21 cellular contexts compared by ENCODE assay signal in genomic region chr7:17207220-17207619, GRCh38.
A peak's percentile ranks its signal among the peaks of the same experiment; 100 is the strongest.
DNase-seq lines count a peak whose midpoint lies in the region; ATAC-seq and TF ChIP-seq lines count a peak whose summit lies in the region.
"Had no signal": no experiment of that assay in that cellular context is flagged by ENCODE, and none has a peak within 500 bp of the region (broad histone marks: within the 10 kb centered on the region; RNA-seq: fewer than 3 reads in every experiment).

No MANE protein-coding gene starts in this region.

- no peak for TF ChIP-seq EP300 in upper lobe of left lung (IDR thresholded peaks at IDR 0.05)

- no peak for TF ChIP-seq CTCF in choroid plexus epithelial cell (conservative IDR thresholded peaks at IDR 0.05; ENCODE audit: low read depth, low read length)
- TF ChIP-seq CTCF in left lung (IDR thresholded peaks at IDR 0.05), result no peak
- TF ChIP-seq CTCF in upper lobe of left lung (IDR thresholded peaks at IDR 0.05), result no peak

- DNase-seq in Daoy (ENCODE audit: low read depth), result peak; percentile 58
- DNase-seq in NCI-H226, result peak; percentile 91
- DNase-seq in choroid plexus epithelial cell (ENCODE audit: low read depth), result peak; percentile 29
- no peak for DNase-seq in left lung
- no peak for DNase-seq in upper lobe of left lung
- DNase-seq in NCI-H1694 (lab: John Stamatoyannopoulos, UW), result no peak
- DNase-seq in activated CD4-positive, alpha-beta T cell treated with anti-CD3 and anti-CD28 coated beads for 1 hour, result no peak
- DNase-seq: activated CD4-positive, CD25-positive, alpha-beta regulatory T cell; activated CD8-positive, alpha-beta memory T cell treated with anti-CD3 and anti-CD28 coated beads for 24 hours; AML-193; central memory CD4-positive, alpha-beta T cell; Karpas-422; NCI-H1417 treated with DMSO at 0.1 percent for 48 hours; NCI-H446; SIG-M5; small intestine had no signal

- H3K27me3 ChIP-seq in left lung (no peaks in the 10 kb centered on the region), upper lobe of left lung (no peaks in the 10 kb centered on the region)

- H3K4me3 ChIP-seq in choroid plexus epithelial cell (ENCODE audit: low read depth, low read length), result no peak overlapping the region
- no peak overlapping the region for H3K4me3 ChIP-seq in left lung
- H3K4me3 ChIP-seq in upper lobe of left lung, result no peak overlapping the region
- H3K4me3 ChIP-seq: thoracic aorta had no signal

- intact Hi-C loops in left lung (cut with DNase I), result no loop called here

- H3K27ac ChIP-seq in left lung, result no peak overlapping the region
- H3K27ac ChIP-seq in upper lobe of left lung, result no peak overlapping the region
- H3K27ac ChIP-seq: HL-60, parathyroid adenoma, thoracic aorta had no signal

- 60 to 70% methylated on average over 1 of the region's 1 CpG for WGBS in upper lobe of left lung, 2 donors

- TF ChIP-seq POLR2A in upper lobe of left lung (IDR thresholded peaks at IDR 0.05), result no peak

- no peaks in the 10 kb centered on the region for H3K36me3 ChIP-seq in left lung
- H3K36me3 ChIP-seq in upper lobe of left lung, result no peaks in the 10 kb centered on the region
- H3K36me3 ChIP-seq: thoracic aorta had no signal

- ATAC-seq in left lung (peak; percentile 36), upper lobe of left lung (ENCODE audit: low FRiP score in 2 of 2) (no peak), HG03442 (IDR thresholded peaks at IDR 0.05; ENCODE audit: unreplicated experiment) (no peak)
- ATAC-seq: activated T-helper 17 cell treated with anti-CD3 and anti-CD28 coated beads, Interleukin-2, amount 50 U/mL, for 72 hours had no signal

- H3K9me3 ChIP-seq in left lung, result no peaks in the 10 kb centered on the region
- H3K9me3 ChIP-seq in upper lobe of left lung, result no peaks in the 10 kb centered on the region
- H3K9me3 ChIP-seq: thoracic aorta had no signal

- H3K4me1 ChIP-seq in left lung (no peaks in the 10 kb centered on the region), upper lobe of left lung (peaks cover 0 to 5% (median 2%) of the 10 kb centered on the region in 4 donors)
- H3K4me1 ChIP-seq: parathyroid adenoma had no signal

Comparison
In these comparisons a context has a peak if more than half of its experiments do, and no peak if none do; other contexts are left out.
1. DNase-seq: peak in Daoy (single experiment), NCI-H226 (single experiment) and choroid plexus epithelial cell (single experiment); none in left lung (0 of 2), upper lobe of left lung (0 of 2), NCI-H1694 (single experiment) and activated CD4-positive, alpha-beta T cell treated with anti-CD3 and anti-CD28 coated beads for 1 hour (single experiment).